In the genomic region with DNA sequence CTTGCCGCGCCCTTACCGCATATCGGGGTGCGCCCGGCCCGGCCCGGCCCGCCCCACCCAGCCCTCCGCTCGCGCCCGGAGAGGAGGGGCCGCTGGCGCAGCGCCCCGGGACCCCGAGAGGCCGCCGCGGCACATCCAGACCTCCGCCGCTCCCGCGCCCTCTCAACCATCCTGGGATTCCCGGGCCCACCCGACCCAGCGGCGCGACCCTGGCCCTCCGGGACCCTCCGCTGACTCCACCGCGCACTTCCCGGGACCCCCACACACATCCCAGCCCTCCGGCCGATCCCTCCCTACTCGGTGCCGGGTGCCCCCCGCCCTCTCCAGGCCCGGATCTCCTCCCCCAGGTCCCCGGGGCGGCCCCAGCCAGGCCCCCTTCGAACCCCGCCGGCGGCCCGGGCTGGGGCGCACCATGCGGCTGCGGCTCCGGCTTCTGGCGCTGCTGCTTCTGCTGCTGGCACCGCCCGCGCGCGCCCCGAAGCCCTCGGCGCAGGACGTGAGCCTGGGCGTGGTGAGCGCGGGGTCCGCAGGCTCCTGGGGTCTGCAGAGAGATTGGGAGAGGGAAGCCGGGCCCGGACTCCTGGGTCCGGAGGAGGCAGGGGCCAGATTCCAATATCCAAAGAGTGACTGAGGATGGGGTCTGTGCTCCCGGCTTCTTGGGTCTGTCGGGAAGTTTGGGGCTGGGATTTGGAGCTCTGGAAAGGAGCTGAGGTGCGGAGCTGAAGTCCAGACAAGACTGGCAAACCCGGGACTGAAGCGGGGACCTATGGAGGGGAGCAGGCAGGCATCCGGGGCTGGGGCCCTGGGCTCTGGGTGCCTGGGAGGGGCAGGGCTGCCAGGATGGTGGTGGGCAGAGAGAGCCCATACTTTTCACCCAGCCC, we compare ENCODE assay signal across 9 cellular contexts. TPM values are rescaled to one million over a fixed set of nuclear protein-coding genes. Genes with fewer than 3 reads are reported as not detected.
DNase-seq lines count a peak whose midpoint lies in the region; FAIRE-seq and TF ChIP-seq lines count a peak whose summit lies in the region.
"Had no signal": no experiment of that assay in that cellular context is flagged by ENCODE, and none has a peak within 500 bp of the region (broad histone marks: within the 10 kb centered on the region; RNA-seq: fewer than 3 reads in every experiment).

A gene with protein sequence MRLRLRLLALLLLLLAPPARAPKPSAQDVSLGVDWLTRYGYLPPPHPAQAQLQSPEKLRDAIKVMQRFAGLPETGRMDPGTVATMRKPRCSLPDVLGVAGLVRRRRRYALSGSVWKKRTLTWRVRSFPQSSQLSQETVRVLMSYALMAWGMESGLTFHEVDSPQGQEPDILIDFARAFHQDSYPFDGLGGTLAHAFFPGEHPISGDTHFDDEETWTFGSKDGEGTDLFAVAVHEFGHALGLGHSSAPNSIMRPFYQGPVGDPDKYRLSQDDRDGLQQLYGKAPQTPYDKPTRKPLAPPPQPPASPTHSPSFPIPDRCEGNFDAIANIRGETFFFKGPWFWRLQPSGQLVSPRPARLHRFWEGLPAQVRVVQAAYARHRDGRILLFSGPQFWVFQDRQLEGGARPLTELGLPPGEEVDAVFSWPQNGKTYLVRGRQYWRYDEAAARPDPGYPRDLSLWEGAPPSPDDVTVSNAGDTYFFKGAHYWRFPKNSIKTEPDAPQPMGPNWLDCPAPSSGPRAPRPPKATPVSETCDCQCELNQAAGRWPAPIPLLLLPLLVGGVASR (plus strand): TSS at position 56 of the 881 bp plus-strand sequence. CDS start 357 bp downstream, at position 413.

- H3K4me2 ChIP-seq in Karpas-422 (ENCODE audit: low read depth, low read length, poor library complexity, severe bottlenecking): peak within 1 kb of the TSS; percentile 67

- no peak within 1 kb of the TSS for H3K27ac ChIP-seq in AG04450 (ENCODE audit: low read depth, low read length)
- H3K27ac ChIP-seq in Karpas-422 (ENCODE audit: low read length): no peak within 1 kb of the TSS
- no peak within 1 kb of the TSS for H3K27ac ChIP-seq in colonic mucosa
- H3K27ac ChIP-seq in muscle layer of colon (ENCODE audit: low read depth, low read length): no peak within 1 kb of the TSS

- H3K9ac ChIP-seq in Karpas-422 (ENCODE audit: low read length) (peak within 1 kb of the TSS; percentile 53), colonic mucosa (ENCODE audit: low read depth in 2 of 2, low read length in 2 of 2) (peak within 1 kb of the TSS in 1 of 2 donors; percentile 43), muscle layer of colon (ENCODE audit: low read length) (no peak within 1 kb of the TSS)

- H3K36me3 ChIP-seq in Karpas-422 (ENCODE audit: insufficient read depth, low read length) (no peaks in the 10 kb centered on the region), colonic mucosa (no peaks in the 10 kb centered on the region), muscle layer of colon (ENCODE audit: insufficient read depth, low read length) (no peaks in the 10 kb centered on the region)

- DNase-seq in AG04450 (ENCODE audit: low read depth, low spot score) (no peak), Karpas-422 (no peak), colonic mucosa (no peak), HCEC 1CT (no peak), NOMO-1 treated with dmso at 0.1 percent for 144 hours (lab: John Stamatoyannopoulos, UW; ENCODE audit: unreplicated experiment) (no peak), D721Med (ENCODE audit: insufficient read length, low spot score) (no peak)
- DNase-seq in activated CD4-positive, alpha-beta T cell treated with anti-CD3 and anti-CD28 coated beads, Interleukin-2, amount 50 U/mL, for 48 hours: no peak
- DNase-seq: occipital lobe had no signal

- H3K4me3 ChIP-seq in AG04450 (ENCODE audit: low read depth, low read length) (peak within 1 kb of the TSS; percentile 50), Karpas-422 (ENCODE audit: low read length) (peak within 1 kb of the TSS; percentile 59; the same call in 1 of the 2 replicates), colonic mucosa (peak within 1 kb of the TSS; percentile 27), muscle layer of colon (ENCODE audit: low read depth in 1 of 2, low read length in 2 of 2) (peak within 1 kb of the TSS; percentile 31 to 43)

- H3K9me2 ChIP-seq in Karpas-422 (replicated peaks; ENCODE audit: insufficient read depth, low read length): no peaks in the 10 kb centered on the region

- no peaks in the 10 kb centered on the region for H3K79me2 ChIP-seq in Karpas-422 (ENCODE audit: low read length)

- TF ChIP-seq CTCF in AG04450 (IDR thresholded peaks at IDR 0.05; ENCODE audit: low read depth, low read length) (no peak), colonic mucosa (IDR thresholded peaks at IDR 0.05) (no peak), D721Med (IDR thresholded peaks at IDR 0.05; ENCODE audit: insufficient read depth, missing control alignments) (no peak)

- POLR2A ChIA-PET in AG04450 (lab: Yijun Ruan, JAX): interaction anchor here (1.7 kb wide), 1 partner anchor 104 kb away, joined by 4 read pairs; no protein-coding TSS in a partner anchor

- intact Hi-C loops in colonic mucosa (cut with DNase I): no loop called here

- no peak within 1 kb of the TSS for H2AFZ ChIP-seq in Karpas-422 (ENCODE audit: low read length)

- no peaks in the 10 kb centered on the region; the same call in 1 of the 2 replicates for H3K9me3 ChIP-seq in AG04450 (ENCODE audit: control insufficient read depth, insufficient read depth, low read length)
- H3K9me3 ChIP-seq in Karpas-422 (ENCODE audit: low read length): no peaks in the 10 kb centered on the region
- no peaks in the 10 kb centered on the region for H3K9me3 ChIP-seq in colonic mucosa
- H3K9me3 ChIP-seq in muscle layer of colon (ENCODE audit: low read length): no peaks in the 10 kb centered on the region

- FAIRE-seq in D721Med (lab: Jason Lieb, UNC): no peak

- H3K27me3 ChIP-seq in AG04450 (ENCODE audit: control insufficient read depth, insufficient read depth, low read length): peaks cover 62% of the 10 kb centered on the region
- H3K27me3 ChIP-seq in Karpas-422 (ENCODE audit: low read length): no peaks in the 10 kb centered on the region
- H3K27me3 ChIP-seq in colonic mucosa: peaks cover 49% of the 10 kb centered on the region
- peaks cover 19 to 58% of the 10 kb centered on the region in 2 donors for H3K27me3 ChIP-seq in muscle layer of colon (ENCODE audit: control insufficient read depth in 1 of 2, insufficient read depth in 2 of 2, low read length in 2 of 2)

- no peaks in the 10 kb centered on the region for H4K20me1 ChIP-seq in Karpas-422 (ENCODE audit: insufficient read depth, low read depth, low read length)

- H3K4me1 ChIP-seq in Karpas-422 (ENCODE audit: low read length) (peaks cover 17% of the 10 kb centered on the region), colonic mucosa (peaks cover 8% of the 10 kb centered on the region), muscle layer of colon (ENCODE audit: insufficient read depth, low read length) (no peaks in the 10 kb centered on the region)

- CTCF ChIA-PET in AG04450 (lab: Charles Lee): interaction anchor here (3.4 kb wide), 1 partner anchor 15 kb away, joined by 26 read pairs; no protein-coding TSS in a partner anchor

RNA-seq across cellular contexts. Expression of the gene that starts here (rescaled TPM):
- polyA plus RNA-seq in AG04450 (2011; rRNA removed): not detected in 2 replicates
- polyA minus RNA-seq in AG04450 (2011; rRNA and poly(A)+ RNA removed): 0.09 TPM in 1 of 2 replicates, not detected in the other
- total RNA-seq in Karpas-422 (2014; rRNA removed; shearing (Covaris generic); ENCODE audit: low replicate concordance): 0.15 and 0.47 TPM in 2 replicates
- under 1 TPM; 0.44 to 0.88 TPM for total RNA-seq in colonic mucosa
